Comparison of ENCODE assay signal across 13 cellular contexts in genomic region chr13:78409172-78409571, GRCh38.
A peak's percentile ranks its signal among the peaks of the same experiment; 100 is the strongest.
DNase-seq lines count a peak whose midpoint lies in the region; ATAC-seq and TF ChIP-seq lines count a peak whose summit lies in the region.
"Had no signal": no experiment of that assay in that cellular context is flagged by ENCODE, and none has a peak within 500 bp of the region (broad histone marks: within the 10 kb centered on the region; RNA-seq: fewer than 3 reads in every experiment).

No MANE protein-coding gene starts in this region.

- CTCF ChIA-PET in GM10248 (lab: Yijun Ruan, JAX), result interaction anchor here (1.0 to 1.1 kb wide), 2 partner anchors 8 to 10 kb away, joined by 3 read pairs; no protein-coding TSS in a partner anchor

- TF ChIP-seq CTCF in GM10248 (IDR thresholded peaks at IDR 0.05; ENCODE audit: control extremely low read depth, extremely low read depth, low read depth, missing control alignments), result no peak

- POLR2A ChIA-PET in GM10248 (lab: Yijun Ruan, JAX), result no interaction called here

- intact Hi-C loops in Right ventricle myocardium superior (cut with DNase I), result no loop called here

- ATAC-seq in GM18517 (IDR thresholded peaks at IDR 0.05; ENCODE audit: unreplicated experiment) (peak; percentile 52), GM21447 (IDR thresholded peaks at IDR 0.05; ENCODE audit: unreplicated experiment) (peak; percentile 78), HG03045 (IDR thresholded peaks at IDR 0.05; ENCODE audit: unreplicated experiment) (peak; percentile 58), Right ventricle myocardium superior (ENCODE audit: poor library complexity) (no peak), GM21825 (IDR thresholded peaks at IDR 0.05; ENCODE audit: unreplicated experiment) (no peak)

- DNase-seq in NCI-H69 (lab: John Stamatoyannopoulos, UW), result peak; percentile 2
- DNase-seq in GM10248 (ENCODE audit: extremely low spot score), result no peak
- DNase-seq in Right ventricle myocardium superior, result no peak
- DNase-seq in mesenteric fat pad (ENCODE audit: low spot score), result no peak
- DNase-seq: activated naive CD8-positive, alpha-beta T cell treated with anti-CD3 and anti-CD28 coated beads, Interleukin-2, amount 10 ng/mL, durations not matched to agents 7 days and 5 days; AML-193; KBM-7; NCI-H2171 treated with DMSO at 0.1 percent for 48 hours; T-helper 9 cell had no signal

Comparison
In these comparisons a context has a peak if more than half of its experiments do, and no peak if none do; other contexts are left out.
1. ATAC-seq: peak in GM18517 (single experiment), GM21447 (single experiment) and HG03045 (single experiment); none in Right ventricle myocardium superior (single experiment) and GM21825 (single experiment).